Comparison of ENCODE assay signal across 11 cellular contexts in the genomic region with DNA sequence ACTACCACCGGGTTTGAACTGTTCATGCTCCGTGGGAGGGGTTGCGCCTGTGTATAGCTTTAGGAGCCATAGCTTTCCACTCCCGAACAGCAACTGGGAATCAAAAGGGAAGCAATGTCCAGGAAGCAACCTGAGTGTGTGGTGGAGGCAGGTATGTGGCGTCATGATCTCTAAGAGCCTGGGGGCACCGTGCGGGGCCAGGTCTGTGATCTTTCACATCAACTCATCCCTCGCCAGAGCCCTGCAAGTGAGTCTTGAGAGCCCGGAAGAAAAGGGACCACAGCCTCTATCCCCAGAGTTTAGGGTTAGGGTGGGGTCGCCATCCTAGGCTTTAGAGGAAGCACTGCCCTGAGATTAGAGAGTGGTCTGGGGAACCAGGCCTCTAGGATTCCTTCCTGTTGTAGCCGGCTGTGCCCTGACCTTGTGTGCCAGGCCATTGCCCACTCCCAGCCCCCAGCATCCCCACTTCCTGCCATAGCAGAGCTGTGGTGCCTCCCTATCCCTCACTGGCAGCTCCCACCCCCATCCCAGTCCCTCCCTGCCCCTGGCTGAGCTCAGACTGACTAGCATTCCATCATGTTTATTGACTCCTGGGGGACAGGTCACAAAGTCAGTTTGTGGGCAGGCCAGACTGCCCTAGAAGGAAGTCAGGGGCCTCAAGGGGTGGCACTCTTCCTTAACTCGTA. TPM values are rescaled to one million over a fixed set of nuclear protein-coding genes. Genes with fewer than 3 reads are reported as not detected.
A peak's percentile ranks its signal among the peaks of the same experiment; 100 is the strongest.
DNase-seq lines count a peak whose midpoint lies in the region; ATAC-seq and TF ChIP-seq lines count a peak whose summit lies in the region.
"Had no signal": no experiment of that assay in that cellular context is flagged by ENCODE, and none has a peak within 500 bp of the region (broad histone marks: within the 10 kb centered on the region; RNA-seq: fewer than 3 reads in every experiment).

No MANE protein-coding gene starts in this region.

- TF ChIP-seq CTCF in right atrium auricular region (IDR thresholded peaks at IDR 0.05): no peak
- TF ChIP-seq CTCF in WTC11 (IDR thresholded peaks at IDR 0.05): no peak
- TF ChIP-seq CTCF in liver (IDR thresholded peaks at IDR 0.05; ENCODE audit: low read depth, low read length, missing input control): no peak
- TF ChIP-seq CTCF in type B pancreatic cell (conservative IDR thresholded peaks at IDR 0.05): no peak
- no peak for TF ChIP-seq CTCF in BE2C (IDR thresholded peaks at IDR 0.05; ENCODE audit: low read depth, low read length)

- 75% methylated on average over 12 of the region's 12 CpGs for WGBS in liver

- H3K9me3 Mint-ChIP-seq in WTC11 (no peaks in the 10 kb centered on the region), type B pancreatic cell (no peaks in the 10 kb centered on the region)

- H3K4me1 Mint-ChIP-seq in WTC11 (peaks cover 27% of the 10 kb centered on the region), type B pancreatic cell (ENCODE audit: unreplicated experiment) (peaks cover 16% of the 10 kb centered on the region)

- intact Hi-C loops in left cardiac atrium (cut with DNase I): no loop called here

- TF ChIP-seq RAD21 in liver (IDR thresholded peaks at IDR 0.05): no peak

- no peak for ATAC-seq in left cardiac atrium
- no peak for ATAC-seq in WTC11
- no peak for ATAC-seq in HG02759 (IDR thresholded peaks at IDR 0.05; ENCODE audit: unreplicated experiment)
- ATAC-seq: Panc1 had no signal

- peaks cover 0 to 4% of the 10 kb centered on the region in 2 donors for H3K27me3 ChIP-seq in right atrium auricular region
- H3K27me3 ChIP-seq in liver (ENCODE audit: control insufficient read depth in 4 of 4, insufficient read depth in 4 of 4, low read length in 3 of 4): no peaks in the 10 kb centered on the region
- H3K27me3 ChIP-seq in BE2C: peaks cover 59% of the 10 kb centered on the region

- peaks cover 0 to 61% of the 10 kb centered on the region in 2 donors for H3K4me1 ChIP-seq in right atrium auricular region
- H3K4me1 ChIP-seq in liver (ENCODE audit: control insufficient read depth in 4 of 4, insufficient read depth in 4 of 4, low read length in 3 of 4): peaks cover 9 to 47% (median 22%) of the 10 kb centered on the region in 4 donors
- no peaks in the 10 kb centered on the region for H3K4me1 ChIP-seq in BE2C

- H3K4me3 Mint-ChIP-seq in WTC11: peak overlapping the region; percentile 78
- peak overlapping the region; percentile 83 for H3K4me3 Mint-ChIP-seq in type B pancreatic cell

- CTCF ChIA-PET in WTC11 (lab: Charles Lee): interaction anchor here (0.6 to 17.1 kb wide), 7 partner anchors 12 to 101 kb away, joined by 3 to 518 read pairs (median 4); partner anchors contain the start of genes CBLN3, CIDEB, KHNYN and TINF2

- H3K36me3 ChIP-seq in right atrium auricular region: no peaks in the 10 kb centered on the region
- H3K36me3 ChIP-seq in liver (ENCODE audit: control insufficient read depth in 4 of 4, insufficient read depth in 3 of 4, low read depth in 1 of 4, low read length in 3 of 4): no peaks in the 10 kb centered on the region
- no peaks in the 10 kb centered on the region for H3K36me3 ChIP-seq in BE2C

- POLR2A ChIA-PET in WTC11 (lab: Charles Lee): no interaction called here

- no peaks in the 10 kb centered on the region for H3K9me3 ChIP-seq in right atrium auricular region
- H3K9me3 ChIP-seq in liver (ENCODE audit: control insufficient read depth in 4 of 4, low read length in 3 of 4): no peaks in the 10 kb centered on the region
- H3K9me3 ChIP-seq in BE2C: no peaks in the 10 kb centered on the region

- H3K4me3 ChIP-seq in right atrium auricular region (peak overlapping the region; percentile 50 to 58), liver (ENCODE audit: low read depth in 1 of 3, low read length in 3 of 3) (no peak overlapping the region), BE2C (ENCODE audit: low read depth, low read length) (no peak overlapping the region)

- H3K27me3 Mint-ChIP-seq in WTC11 (ENCODE audit: low read depth) (peaks cover 100% of the 10 kb centered on the region), type B pancreatic cell (peaks cover 92% of the 10 kb centered on the region)

- no peak overlapping the region for H3K27ac Mint-ChIP-seq in WTC11
- H3K27ac Mint-ChIP-seq in type B pancreatic cell: no peak overlapping the region

- H3K9ac ChIP-seq in liver (ENCODE audit: low read depth in 1 of 2, low read length in 2 of 2): no peak overlapping the region

- DNase-seq in right atrium auricular region (ENCODE audit: low spot score): no peak
- DNase-seq in left cardiac atrium: no peak
- no peak for DNase-seq in WTC11 (ENCODE audit: low spot score)
- no peak for DNase-seq in type B pancreatic cell (ENCODE audit: extremely low spot score, unreplicated experiment)
- no peak for DNase-seq in NCI-H510A (lab: John Stamatoyannopoulos, UW)
- no peak for DNase-seq in BE2C
- DNase-seq: activated CD4-positive, CD25-positive, alpha-beta regulatory T cell; NCI-H187 treated with DMSO at 0.1 percent for 48 hours had no signal

- H3K27ac ChIP-seq in right atrium auricular region (peak overlapping the region; percentile 81 to 83), liver (ENCODE audit: low read depth in 1 of 2, low read length in 2 of 2) (peak overlapping the region in 1 of 2 donors; percentile 20)

- H3K36me3 Mint-ChIP-seq in WTC11 (no peaks in the 10 kb centered on the region), type B pancreatic cell (no peaks in the 10 kb centered on the region)

TF ChIP-seq in WTC11, 78 proteins besides CTCF, POLR2A, EP300 and RAD21 (continues in another document):
- TF ChIP-seq ZNF232 (CRISPR knock-in tag; IDR thresholded peaks at IDR 0.05) (no peak), ZNF263 (CRISPR knock-in tag; IDR thresholded peaks at IDR 0.05; ENCODE audit: low read depth) (no peak), HMGA2 (CRISPR knock-in tag; IDR thresholded peaks at IDR 0.05) (no peak), E2F1 (CRISPR knock-in tag; IDR thresholded peaks at IDR 0.05) (no peak), ZNF121 (CRISPR knock-in tag; IDR thresholded peaks at IDR 0.05) (no peak)

TF ChIP-seq in liver, 16 proteins besides CTCF, POLR2A, EP300 and RAD21:
- TF ChIP-seq NR2F2 (IDR thresholded peaks at IDR 0.05) (peak; percentile 96), FOXA1 (IDR thresholded peaks at IDR 0.05) (no peak)

RNA-seq across cellular contexts. Expression of gene ADCY4, which starts 0.7 kb away (rescaled TPM):
- 10 to 100 TPM; 17.1 to 25.5 TPM for total RNA-seq in right atrium auricular region
- total RNA-seq in left cardiac atrium: 10 to 100 TPM; 19.2 to 43.9 TPM
- 0.96 to 2.4 TPM (median 1.1 TPM) in 3 replicates for total RNA-seq in WTC11 (2021)
- total RNA-seq in liver: 1 to 10 TPM; 2.2 to 7.2 TPM
- 1 to 10 TPM; 2.2 to 5.8 TPM for polyA plus RNA-seq in liver
- 2.2 and 2.5 TPM in 2 replicates for total RNA-seq in type B pancreatic cell (ENCODE audit: low replicate concordance)
- polyA plus RNA-seq in BE2C (2012; ENCODE audit: insufficient read depth, insufficient read length, low read depth): not detected

RNA-seq across cellular contexts. Expression of gene RIPK3, which starts 4.2 kb away (rescaled TPM):
- 1 to 10 TPM; 1.9 to 3.8 TPM for total RNA-seq in right atrium auricular region
- total RNA-seq in left cardiac atrium: 1 to 10 TPM; 6.5 to 6.7 TPM
- 0.37 to 1.2 TPM (median 0.83 TPM) in 3 replicates for total RNA-seq in WTC11 (2021)
- 1 to 10 TPM; 2.7 to 2.9 TPM for total RNA-seq in liver
- polyA plus RNA-seq in liver: 1 to 10 TPM; 1.0 to 1.2 TPM
- 5.6 and 7.5 TPM in 2 replicates for total RNA-seq in type B pancreatic cell (ENCODE audit: low replicate concordance)
- not detected for polyA plus RNA-seq in BE2C (2012; ENCODE audit: insufficient read depth, insufficient read length, low read depth)

RNA-seq across cellular contexts. Expression of gene LTB4R, which starts 24.3 kb away (rescaled TPM):
- 1 to 10 TPM; 1.9 to 3.0 TPM for total RNA-seq in right atrium auricular region
- 1 to 10 TPM; 2.8 to 3.2 TPM for total RNA-seq in left cardiac atrium
- 6.9 to 9.4 TPM (median 7.6 TPM) in 3 replicates for total RNA-seq in WTC11 (2021)
- total RNA-seq in liver: 1 to 10 TPM; 2.1 to 5.0 TPM
- 1 to 10 TPM in 1 of 2 donors, under 1 TPM in 1; 0.86 to 2.9 TPM for polyA plus RNA-seq in liver
- total RNA-seq in type B pancreatic cell (ENCODE audit: low replicate concordance): 5.1 and 8.8 TPM in 2 replicates
- polyA plus RNA-seq in BE2C (2012; ENCODE audit: insufficient read depth, insufficient read length, low read depth): 103 TPM

RNA-seq across cellular contexts. Expression of gene LTB4R2, which starts 25.7 kb away (rescaled TPM):
- total RNA-seq in right atrium auricular region (1 to 10 TPM in 1 of 2 donors, under 1 TPM in 1; 0.98 to 1.4 TPM), left cardiac atrium (1 to 10 TPM; 1.6 to 2.8 TPM), WTC11 (2021) (9.1 to 12.9 TPM (median 9.8 TPM) in 3 replicates), liver (10 to 100 TPM in 1 of 2 donors, 1 to 10 TPM in 1; 2.5 to 11.3 TPM), type B pancreatic cell (ENCODE audit: low replicate concordance) (6.5 and 9.4 TPM in 2 replicates)
- polyA plus RNA-seq in liver: 1 to 10 TPM in 1 of 2 donors, under 1 TPM in 1; 0.28 to 1.2 TPM
- polyA plus RNA-seq in BE2C (2012; ENCODE audit: insufficient read depth, insufficient read length, low read depth): 55.5 TPM

RNA-seq across cellular contexts. Expression of gene CIDEB, which starts 27.8 kb away (rescaled TPM):
- total RNA-seq in right atrium auricular region: 1 to 10 TPM; 2.0 to 6.6 TPM
- total RNA-seq in left cardiac atrium: 1 to 10 TPM; 6.4 to 6.9 TPM
- total RNA-seq in WTC11 (2021): 4.7 to 6.1 TPM (median 5.6 TPM) in 3 replicates
- total RNA-seq in liver: 100 to 1,000 TPM in 1 of 2 donors, 10 to 100 TPM in 1; 32.1 to 142 TPM
- polyA plus RNA-seq in liver: 100 to 1,000 TPM; 176 to 312 TPM
- 4.9 and 11.1 TPM in 2 replicates for total RNA-seq in type B pancreatic cell (ENCODE audit: low replicate concordance)
- 9.7 TPM for polyA plus RNA-seq in BE2C (2012; ENCODE audit: insufficient read depth, insufficient read length, low read depth)

Comparison
In these comparisons a context has a peak if more than half of its experiments do, and no peak if none do; other contexts are left out.
1. H3K4me3 ChIP-seq: peak in right atrium auricular region (2 of 2); none in liver (0 of 3) and BE2C (single experiment).